In genomic region chr15:63348392-63348791, GRCh38 we compare ENCODE assay signal across 8 cellular contexts. TPM values are rescaled to one million over a fixed set of nuclear protein-coding genes. Genes with fewer than 3 reads are reported as not detected.
A peak's percentile ranks its signal among the peaks of the same experiment; 100 is the strongest.
DNase-seq lines count a peak whose midpoint lies in the region; ATAC-seq and TF ChIP-seq lines count a peak whose summit lies in the region.

No MANE protein-coding gene starts in this region.

- H3K4me3 ChIP-seq in suprapubic skin, result no peak overlapping the region

- H3K9me3 Mint-ChIP-seq in naive thymus-derived CD8-positive, alpha-beta T cell, result no peaks in the 10 kb centered on the region

- H3K4me1 ChIP-seq in suprapubic skin, result peaks cover 80% of the 10 kb centered on the region

- TF ChIP-seq EP300 in suprapubic skin (IDR thresholded peaks at IDR 0.05), result no peak

- POLR2A ChIA-PET in naive thymus-derived CD8-positive, alpha-beta T cell (lab: Charles Lee), result no interaction called here

- no peaks in the 10 kb centered on the region for H3K36me3 Mint-ChIP-seq in naive thymus-derived CD8-positive, alpha-beta T cell

- H3K27me3 Mint-ChIP-seq in naive thymus-derived CD8-positive, alpha-beta T cell, result peaks cover 0 to 7% (median 0%) of the 10 kb centered on the region in 5 donors

- H3K27me3 ChIP-seq in suprapubic skin, result no peaks in the 10 kb centered on the region

- peak overlapping the region; percentile 89 for H3K27ac ChIP-seq in suprapubic skin

- no peak for ATAC-seq in naive thymus-derived CD8-positive, alpha-beta T cell
- no peak for ATAC-seq in GM18520 (IDR thresholded peaks at IDR 0.05; ENCODE audit: unreplicated experiment)

- TF ChIP-seq POLR2A in suprapubic skin (IDR thresholded peaks at IDR 0.05), result no peak

- WGBS in suprapubic skin, result 30% methylated on average over 7 of the region's 7 CpGs

- H3K27ac Mint-ChIP-seq in naive thymus-derived CD8-positive, alpha-beta T cell, result no peak overlapping the region

- no peaks in the 10 kb centered on the region for H3K9me3 ChIP-seq in suprapubic skin

- no peaks in the 10 kb centered on the region for H3K36me3 ChIP-seq in suprapubic skin

- peak; percentile 26 for DNase-seq in NCI-H2029 (lab: John Stamatoyannopoulos, UW)
- no peak for DNase-seq in NCI-H2029 treated with DMSO at 0.1 percent for 48 hours (lab: John Stamatoyannopoulos, UW)
- DNase-seq in amniotic stem cell (lab: John Stamatoyannopoulos, UW), result peak; percentile 56
- peak; percentile 47 to 59 for DNase-seq in hippocampal formation (lab: John Stamatoyannopoulos, UW)
- DNase-seq in suprapubic skin (ENCODE audit: low spot score in 2 of 2), result peak in 1 of 2 donors; percentile 80
- no peak for DNase-seq in naive thymus-derived CD8-positive, alpha-beta T cell
- no peak for DNase-seq in activated CD8-positive, alpha-beta memory T cell treated with anti-CD3 and anti-CD28 coated beads, Interleukin-2, amount 50 U/mL, for 4 hours

- TF ChIP-seq CTCF in suprapubic skin (IDR thresholded peaks at IDR 0.05), result no peak

- H3K4me1 Mint-ChIP-seq in naive thymus-derived CD8-positive, alpha-beta T cell, result peaks cover 0 to 10% (median under 1%) of the 10 kb centered on the region in 4 donors

- no peak overlapping the region for H3K4me3 Mint-ChIP-seq in naive thymus-derived CD8-positive, alpha-beta T cell

RNA-seq across cellular contexts. Expression of gene CA12, which starts 33.3 kb away (rescaled TPM):
- total RNA-seq in suprapubic skin, result 100 to 1,000 TPM; 292 to 338 (median 317) TPM
- total RNA-seq in naive thymus-derived CD8-positive, alpha-beta T cell, result not detected
- polyA plus RNA-seq in naive thymus-derived CD8-positive, alpha-beta T cell, result not detected

Comparison
In these comparisons a context has a peak if more than half of its experiments do, and no peak if none do; other contexts are left out.
1. DNase-seq: peak in NCI-H2029 (single experiment), amniotic stem cell (single experiment) and hippocampal formation (2 of 2); none in NCI-H2029 treated with DMSO at 0.1 percent for 48 hours (single experiment), naive thymus-derived CD8-positive, alpha-beta T cell (0 of 10) and activated CD8-positive, alpha-beta memory T cell treated with anti-CD3 and anti-CD28 coated beads, Interleukin-2, amount 50 U/mL, for 4 hours (single experiment).
2. RNA of gene CA12, which starts 33.3 kb away (total RNA-seq): 292 to 338 TPM in suprapubic skin; not detected in naive thymus-derived CD8-positive, alpha-beta T cell; every median in the first group is over 100 times any median in the second.